9 cellular contexts compared by ENCODE assay signal in the genomic region with DNA sequence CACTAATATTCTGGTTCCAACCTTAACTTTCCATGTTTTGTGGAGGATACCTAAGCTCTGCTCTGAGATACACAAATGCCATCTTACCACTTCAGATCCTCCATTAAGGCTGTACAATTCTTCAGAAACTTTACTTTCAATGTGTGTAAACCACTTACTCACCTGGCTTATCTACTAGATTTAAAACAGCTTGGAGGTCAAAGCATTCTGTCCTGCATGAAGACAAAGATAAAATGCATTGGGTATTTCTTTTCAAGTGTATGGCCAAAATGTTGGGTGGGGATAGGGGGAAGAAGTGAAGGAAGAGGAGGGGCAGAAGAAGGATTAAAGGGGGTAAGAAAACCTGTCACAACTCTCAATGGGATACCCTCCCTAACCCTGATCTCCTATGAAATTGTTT. TPM values are rescaled to one million over a fixed set of nuclear protein-coding genes. Genes with fewer than 3 reads are reported as not detected.
DNase-seq lines count a peak whose midpoint lies in the region; ATAC-seq and TF ChIP-seq lines count a peak whose summit lies in the region.
"Had no signal": no experiment of that assay in that cellular context is flagged by ENCODE, and none has a peak within 500 bp of the region (broad histone marks: within the 10 kb centered on the region; RNA-seq: fewer than 3 reads in every experiment).

No MANE protein-coding gene starts in this region.

- ATAC-seq in body of pancreas (no peak), lung (ENCODE audit: insufficient read depth, low FRiP score) (no peak), HG03520 (IDR thresholded peaks at IDR 0.05; ENCODE audit: unreplicated experiment) (no peak)

- H3K27me3 ChIP-seq in body of pancreas (no peaks in the 10 kb centered on the region), lung (ENCODE audit: control insufficient read depth, insufficient read depth) (no peaks in the 10 kb centered on the region)

- H3K27me3 Mint-ChIP-seq in activated naive CD4-positive, alpha-beta T cell treated with anti-CD3 and anti-CD28 coated beads, Interleukin-2, amount 10 ng/mL, durations not matched to agents 7 days and 5 days = no peaks in the 10 kb centered on the region
- H3K27me3 Mint-ChIP-seq in type B pancreatic cell = no peaks in the 10 kb centered on the region

- no peak for TF ChIP-seq POLR2A in body of pancreas (IDR thresholded peaks at IDR 0.05)

- CTCF ChIA-PET in activated naive CD4-positive, alpha-beta T cell treated with anti-CD3 and anti-CD28 coated beads, Interleukin-2, amount 10 ng/mL, durations not matched to agents 7 days and 5 days (lab: Charles Lee) = interaction anchor here (0.8 to 1.2 kb wide), 3 partner anchors 10 to 208 kb away, joined by 3 to 4 read pairs (median 4); a partner anchor contains a TSS

- peaks cover 31% of the 10 kb centered on the region for H3K4me1 Mint-ChIP-seq in activated naive CD4-positive, alpha-beta T cell treated with anti-CD3 and anti-CD28 coated beads, Interleukin-2, amount 10 ng/mL, durations not matched to agents 7 days and 5 days
- H3K4me1 Mint-ChIP-seq in type B pancreatic cell (ENCODE audit: unreplicated experiment) = peaks cover 19% of the 10 kb centered on the region

- no peaks in the 10 kb centered on the region for H3K9me3 Mint-ChIP-seq in activated naive CD4-positive, alpha-beta T cell treated with anti-CD3 and anti-CD28 coated beads, Interleukin-2, amount 10 ng/mL, durations not matched to agents 7 days and 5 days
- no peaks in the 10 kb centered on the region for H3K9me3 Mint-ChIP-seq in type B pancreatic cell

- H3K4me3 Mint-ChIP-seq in activated naive CD4-positive, alpha-beta T cell treated with anti-CD3 and anti-CD28 coated beads, Interleukin-2, amount 10 ng/mL, durations not matched to agents 7 days and 5 days = peak overlapping the region; percentile 98
- peak overlapping the region; percentile 98 for H3K4me3 Mint-ChIP-seq in type B pancreatic cell

- peaks cover 14% of the 10 kb centered on the region for H3K4me1 ChIP-seq in body of pancreas
- peaks cover 0 to 5% of the 10 kb centered on the region in 2 donors for H3K4me1 ChIP-seq in lung (ENCODE audit: control insufficient read depth in 2 of 2, insufficient read depth in 2 of 2, low read length in 2 of 2)

- no peak for TF ChIP-seq CTCF in body of pancreas (IDR thresholded peaks at IDR 0.05)
- TF ChIP-seq CTCF in lung (IDR thresholded peaks at IDR 0.05; ENCODE audit: control extremely low read depth, extremely low read depth) = no peak
- TF ChIP-seq CTCF in type B pancreatic cell (conservative IDR thresholded peaks at IDR 0.05) = no peak

- H3K4me3 ChIP-seq in body of pancreas (no peak overlapping the region), lung (peak overlapping the region; percentile 90)

- H3K36me3 Mint-ChIP-seq in activated naive CD4-positive, alpha-beta T cell treated with anti-CD3 and anti-CD28 coated beads, Interleukin-2, amount 10 ng/mL, durations not matched to agents 7 days and 5 days = peaks cover 40% of the 10 kb centered on the region
- peaks cover 6% of the 10 kb centered on the region for H3K36me3 Mint-ChIP-seq in type B pancreatic cell

- H3K36me3 ChIP-seq in body of pancreas (replicated peaks in 1 of 2; ENCODE audit: insufficient read depth in 1 of 2, low read depth in 2 of 2) = peaks cover 0 to 6% of the 10 kb centered on the region in 2 donors
- peaks cover 3 to 14% of the 10 kb centered on the region in 2 donors for H3K36me3 ChIP-seq in lung (ENCODE audit: control insufficient read depth in 2 of 2, insufficient read depth in 2 of 2, low read length in 2 of 2)

- H3K27ac ChIP-seq in body of pancreas (peak overlapping the region; percentile 95 to 96 (median 95)), lung (ENCODE audit: low read depth in 1 of 2, low read length in 1 of 2) (peak overlapping the region; percentile 98 to 99)

- intact Hi-C loops in body of pancreas (cut with DNase I) = no loop called here

- DNase-seq in activated naive CD4-positive, alpha-beta T cell treated with anti-CD3 and anti-CD28 coated beads, Interleukin-2, amount 10 ng/mL, durations not matched to agents 7 days and 5 days = no peak
- no peak for DNase-seq in activated naive CD4-positive, alpha-beta T cell (lab: John Stamatoyannopoulos, UW)
- no peak for DNase-seq in body of pancreas
- no peak for DNase-seq in lung (ENCODE audit: low spot score)
- no peak for DNase-seq in type B pancreatic cell (ENCODE audit: extremely low spot score, unreplicated experiment)
- DNase-seq in DMS114 treated with DMSO at 0.1 percent for 48 hours (lab: John Stamatoyannopoulos, UW; ENCODE audit: unreplicated experiment) = no peak
- no peak for DNase-seq in stimulated activated CD4-positive, alpha-beta T cell treated with anti-CD3 and anti-CD28 coated beads, Interleukin-12 subunit alpha, Interleukin-12 subunit beta, amount 100 ng/mL, for 4 hours
- DNase-seq: NCI-H1436 treated with DMSO at 0.1 percent for 48 hours had no signal

- H3K27ac Mint-ChIP-seq in activated naive CD4-positive, alpha-beta T cell treated with anti-CD3 and anti-CD28 coated beads, Interleukin-2, amount 10 ng/mL, durations not matched to agents 7 days and 5 days = peak overlapping the region; percentile 99
- H3K27ac Mint-ChIP-seq in type B pancreatic cell = peak overlapping the region; percentile 90

- H3K9me3 ChIP-seq in body of pancreas (no peaks in the 10 kb centered on the region), lung (ENCODE audit: control insufficient read depth in 2 of 2, insufficient read depth in 1 of 2, low read length in 1 of 2) (no peaks in the 10 kb centered on the region)

RNA-seq across cellular contexts. Expression of a gene that starts 0.9 kb away (rescaled TPM):
- total RNA-seq in body of pancreas (10 to 100 TPM; 14.5 to 32.6 TPM), lung (10 to 100 TPM; 15.2 to 20.4 TPM), type B pancreatic cell (ENCODE audit: low replicate concordance) (18.4 and 22.6 TPM in 2 replicates)
- polyA plus RNA-seq in lung = 1 to 10 TPM; 6.2 to 9.3 TPM
